Comparison of ENCODE assay signal across 15 cellular contexts in the genomic region with DNA sequence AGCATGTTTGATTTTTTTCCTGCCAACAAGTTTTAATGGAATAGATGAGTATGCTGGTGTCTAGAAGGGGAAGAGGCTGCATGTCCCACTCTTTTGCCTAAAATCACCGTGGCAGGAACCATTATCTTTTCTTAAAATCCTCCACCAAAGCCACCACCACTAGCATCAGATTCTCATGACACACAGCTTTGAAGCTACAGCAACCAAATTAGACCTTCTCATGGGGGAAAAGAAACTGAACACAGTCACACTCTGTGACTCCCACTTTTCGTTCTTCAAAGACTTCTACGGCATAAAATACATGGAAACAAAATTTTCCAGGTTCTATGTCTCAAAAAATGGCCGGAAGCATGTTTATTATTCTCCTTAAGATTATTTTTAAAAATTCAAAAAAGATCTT.
DNase-seq lines count a peak whose midpoint lies in the region; ATAC-seq and TF ChIP-seq lines count a peak whose summit lies in the region.
"Had no signal": no experiment of that assay in that cellular context is flagged by ENCODE, and none has a peak within 500 bp of the region (broad histone marks: within the 10 kb centered on the region; RNA-seq: fewer than 3 reads in every experiment).

No MANE protein-coding gene starts in this region.

- H4K20me1 ChIP-seq in SK-N-SH (ENCODE audit: insufficient read depth), result no peaks in the 10 kb centered on the region

- ATAC-seq in natural killer cell treated with Interleukin-12 subunit alpha and Interleukin-12 subunit beta and Interleukin-15 and Interleukin-18, amount 100 ng/mL, for 72 hours, result no peak
- ATAC-seq in natural killer cell (no peak), GM21529 (IDR thresholded peaks at IDR 0.05; ENCODE audit: unreplicated experiment) (peak; percentile 43), HG03442 (IDR thresholded peaks at IDR 0.05; ENCODE audit: unreplicated experiment) (peak; percentile 42)

- intact Hi-C loops in natural killer cell (cut with micrococcal nuclease) (no loop called here), sigmoid colon (cut with DNase I) (no loop called here)

- H3K27ac Mint-ChIP-seq in natural killer cell treated with Interleukin-12 subunit alpha and Interleukin-12 subunit beta and Interleukin-15 and Interleukin-18, amount 100 ng/mL, for 72 hours, result peak overlapping the region; percentile 64 to 92
- H3K27ac Mint-ChIP-seq in natural killer cell, result no peak overlapping the region

- H2AFZ ChIP-seq in SK-N-SH (ENCODE audit: low read depth), result no peak overlapping the region

- H3K27me3 Mint-ChIP-seq in natural killer cell treated with Interleukin-12 subunit alpha and Interleukin-12 subunit beta and Interleukin-15 and Interleukin-18, amount 100 ng/mL, for 72 hours, result no peaks in the 10 kb centered on the region
- H3K27me3 Mint-ChIP-seq in natural killer cell (ENCODE audit: low read depth in 2 of 2), result no peaks in the 10 kb centered on the region

- H3K4me3 Mint-ChIP-seq in natural killer cell treated with Interleukin-12 subunit alpha and Interleukin-12 subunit beta and Interleukin-15 and Interleukin-18, amount 100 ng/mL, for 72 hours, result peak overlapping the region; percentile 71
- H3K4me3 Mint-ChIP-seq in natural killer cell, result no peak overlapping the region

- peaks cover 4% of the 10 kb centered on the region for H3K9me3 Mint-ChIP-seq in natural killer cell treated with Interleukin-12 subunit alpha and Interleukin-12 subunit beta and Interleukin-15 and Interleukin-18, amount 100 ng/mL, for 72 hours
- H3K9me3 Mint-ChIP-seq in natural killer cell, result no peaks in the 10 kb centered on the region

- WGBS in sigmoid colon, 2 donors, result 89 to 91% methylated on average over 4 of the region's 4 CpGs
- 94% methylated on average over 4 of the region's 4 CpGs for WGBS in SK-N-SH (ENCODE audit: low lambda C conversion rate)

- no peak for TF ChIP-seq CTCF in natural killer cell (IDR thresholded peaks at IDR 0.05)
- TF ChIP-seq CTCF in sigmoid colon (IDR thresholded peaks at IDR 0.05), result no peak
- TF ChIP-seq CTCF in SK-N-SH (IDR thresholded peaks at IDR 0.05), result no peak

- peaks cover 59 to 70% of the 10 kb centered on the region in 2 donors for H3K4me1 Mint-ChIP-seq in natural killer cell treated with Interleukin-12 subunit alpha and Interleukin-12 subunit beta and Interleukin-15 and Interleukin-18, amount 100 ng/mL, for 72 hours (ENCODE audit: low read depth in 2 of 2)
- peaks cover 49 to 64% of the 10 kb centered on the region in 2 donors for H3K4me1 Mint-ChIP-seq in natural killer cell

- TF ChIP-seq RAD21 in SK-N-SH (IDR thresholded peaks at IDR 0.05; ENCODE audit: low read length), result no peak

- H3K9me2 ChIP-seq in SK-N-SH, result no peaks in the 10 kb centered on the region

- CTCF ChIA-PET in SK-N-SH (lab: Yijun Ruan, JAX), result interaction anchor here (0.6 kb wide), 1 partner anchor 62 kb away, joined by 3 read pairs; no protein-coding TSS in a partner anchor

- peaks cover 0 to 27% (median 13%) of the 10 kb centered on the region in 4 donors for H3K4me1 ChIP-seq in sigmoid colon
- no peaks in the 10 kb centered on the region for H3K4me1 ChIP-seq in SK-N-SH (ENCODE audit: control insufficient read depth in 1 of 2, insufficient read depth in 2 of 2, low read depth in 1 of 2, low read length in 1 of 2)

- DNase-seq in natural killer cell treated with Interleukin-12 subunit alpha and Interleukin-12 subunit beta and Interleukin-15 and Interleukin-18, amount 100 ng/mL, for 72 hours (ENCODE audit: low spot score), result no peak
- DNase-seq in natural killer cell (no peak), sigmoid colon (no peak), SK-N-SH (no peak), iPS-NIHi7 (ENCODE audit: extremely low spot score) (no peak)
- no peak for DNase-seq in activated CD4-positive, alpha-beta T cell treated with anti-CD3 and anti-CD28 coated beads, Interleukin-2, amount 50 U/mL, for 48 hours
- DNase-seq: activated CD4-positive, CD25-positive, alpha-beta regulatory T cell treated with anti-CD3 and anti-CD28 coated beads, Interleukin-2, amount 50 U/mL, for 72 hours; activated gamma-delta T cell; glutamatergic neuron; kidney; MV-4-11; posterior cingulate gyrus; stimulated activated CD8-positive, alpha-beta memory T cell treated with anti-CD3 and anti-CD28 coated beads, Interleukin-4, amount 100 ng/mL, for 48 hours had no signal

- H3K4me3 ChIP-seq in sigmoid colon (no peak overlapping the region), SK-N-SH (ENCODE audit: low read depth in 2 of 2, low read length in 1 of 2) (no peak overlapping the region)

- no peak overlapping the region for H3K4me2 ChIP-seq in SK-N-SH

- no peak for TF ChIP-seq POLR2A in sigmoid colon (IDR thresholded peaks at IDR 0.05)

- no peaks in the 10 kb centered on the region for H3K36me3 ChIP-seq in sigmoid colon
- H3K36me3 ChIP-seq in SK-N-SH (replicated peaks in 1 of 2; ENCODE audit: control insufficient read depth in 1 of 2, insufficient read depth in 2 of 2, low read length in 1 of 2), result no peaks in the 10 kb centered on the region

- no peaks in the 10 kb centered on the region for H3K27me3 ChIP-seq in sigmoid colon
- H3K27me3 ChIP-seq in SK-N-SH (ENCODE audit: insufficient read depth), result no peaks in the 10 kb centered on the region

- no peak overlapping the region for H3K9ac ChIP-seq in SK-N-SH

- no peak overlapping the region for H3K27ac ChIP-seq in sigmoid colon
- no peak overlapping the region for H3K27ac ChIP-seq in SK-N-SH (ENCODE audit: low read depth in 2 of 2, low read length in 1 of 2)

- H3K9me3 ChIP-seq in sigmoid colon, result no peaks in the 10 kb centered on the region
- no peaks in the 10 kb centered on the region for H3K9me3 ChIP-seq in SK-N-SH

- H3K36me3 Mint-ChIP-seq in natural killer cell treated with Interleukin-12 subunit alpha and Interleukin-12 subunit beta and Interleukin-15 and Interleukin-18, amount 100 ng/mL, for 72 hours, result peaks cover 6% of the 10 kb centered on the region
- H3K36me3 Mint-ChIP-seq in natural killer cell, result no peaks in the 10 kb centered on the region

- POLR2A ChIA-PET in SK-N-SH (lab: Yijun Ruan, JAX), result no interaction called here

- H3F3A ChIP-seq in SK-N-SH (replicated peaks; ENCODE audit: insufficient read depth), result no peaks in the 10 kb centered on the region

- H3K79me2 ChIP-seq in SK-N-SH (ENCODE audit: insufficient read depth), result 0 out of 2 replicates have a peak, but pooled peaks cover 4% of the 10 kb centered on the region

- TF ChIP-seq EP300 in sigmoid colon (IDR thresholded peaks at IDR 0.05), result no peak
- TF ChIP-seq EP300 in SK-N-SH (IDR thresholded peaks at IDR 0.05; ENCODE audit: borderline replicate concordance in 1 of 2, low read depth in 1 of 2, low read length in 1 of 2), result no peak

TF ChIP-seq in SK-N-SH, 30 proteins besides CTCF, POLR2A, EP300 and RAD21 (continues in another document):
- TF ChIP-seq NFIC (IDR thresholded peaks at IDR 0.05; ENCODE audit: borderline replicate concordance) (no peak), JUND (IDR thresholded peaks at IDR 0.05) (no peak), REST (IDR thresholded peaks at IDR 0.05; ENCODE audit: low read depth, low read length) (no peak), USF2 (IDR thresholded peaks at IDR 0.05; ENCODE audit: borderline replicate concordance, low read depth, low read length) (no peak), TAF1 (IDR thresholded peaks at IDR 0.05; ENCODE audit: borderline replicate concordance, low read depth, low read length) (no peak), ELF1 (IDR thresholded peaks at IDR 0.05) (no peak)
- TF ChIP-seq, protein P1, sequence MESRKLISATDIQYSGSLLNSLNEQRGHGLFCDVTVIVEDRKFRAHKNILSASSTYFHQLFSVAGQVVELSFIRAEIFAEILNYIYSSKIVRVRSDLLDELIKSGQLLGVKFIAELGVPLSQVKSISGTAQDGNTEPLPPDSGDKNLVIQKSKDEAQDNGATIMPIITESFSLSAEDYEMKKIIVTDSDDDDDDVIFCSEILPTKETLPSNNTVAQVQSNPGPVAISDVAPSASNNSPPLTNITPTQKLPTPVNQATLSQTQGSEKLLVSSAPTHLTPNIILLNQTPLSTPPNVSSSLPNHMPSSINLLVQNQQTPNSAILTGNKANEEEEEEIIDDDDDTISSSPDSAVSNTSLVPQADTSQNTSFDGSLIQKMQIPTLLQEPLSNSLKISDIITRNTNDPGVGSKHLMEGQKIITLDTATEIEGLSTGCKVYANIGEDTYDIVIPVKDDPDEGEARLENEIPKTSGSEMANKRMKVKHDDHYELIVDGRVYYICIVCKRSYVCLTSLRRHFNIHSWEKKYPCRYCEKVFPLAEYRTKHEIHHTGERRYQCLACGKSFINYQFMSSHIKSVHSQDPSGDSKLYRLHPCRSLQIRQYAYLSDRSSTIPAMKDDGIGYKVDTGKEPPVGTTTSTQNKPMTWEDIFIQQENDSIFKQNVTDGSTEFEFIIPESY (IDR thresholded peaks at IDR 0.05; ENCODE audit: borderline replicate concordance, low read depth), result no peak

Comparison
In these comparisons a context has a peak if more than half of its experiments do, and no peak if none do; other contexts are left out.
1. H3K27ac Mint-ChIP-seq: peak in natural killer cell treated with Interleukin-12 subunit alpha and Interleukin-12 subunit beta and Interleukin-15 and Interleukin-18, amount 100 ng/mL, for 72 hours (2 of 2); none in natural killer cell (0 of 2).
2. ATAC-seq: peak in GM21529 (single experiment) and HG03442 (single experiment); none in natural killer cell treated with Interleukin-12 subunit alpha and Interleukin-12 subunit beta and Interleukin-15 and Interleukin-18, amount 100 ng/mL, for 72 hours (0 of 2) and natural killer cell (0 of 3).